ENCODE assay signal across 1 cellular context in genomic region chr12:101799774-101800173, GRCh38.
TF ChIP-seq lines count a peak whose summit lies in the region.

No MANE protein-coding gene starts in this region.

TF ChIP-seq in GM12878, 131 proteins besides CTCF, POLR2A, EP300 and RAD21:
- TF ChIP-seq E4F1 (IDR thresholded peaks at IDR 0.05; ENCODE audit: borderline replicate concordance, partially characterized antibody) = no peak
- TF ChIP-seq JUNB (IDR thresholded peaks at IDR 0.05) = peak; percentile 45
